In the genomic region with DNA sequence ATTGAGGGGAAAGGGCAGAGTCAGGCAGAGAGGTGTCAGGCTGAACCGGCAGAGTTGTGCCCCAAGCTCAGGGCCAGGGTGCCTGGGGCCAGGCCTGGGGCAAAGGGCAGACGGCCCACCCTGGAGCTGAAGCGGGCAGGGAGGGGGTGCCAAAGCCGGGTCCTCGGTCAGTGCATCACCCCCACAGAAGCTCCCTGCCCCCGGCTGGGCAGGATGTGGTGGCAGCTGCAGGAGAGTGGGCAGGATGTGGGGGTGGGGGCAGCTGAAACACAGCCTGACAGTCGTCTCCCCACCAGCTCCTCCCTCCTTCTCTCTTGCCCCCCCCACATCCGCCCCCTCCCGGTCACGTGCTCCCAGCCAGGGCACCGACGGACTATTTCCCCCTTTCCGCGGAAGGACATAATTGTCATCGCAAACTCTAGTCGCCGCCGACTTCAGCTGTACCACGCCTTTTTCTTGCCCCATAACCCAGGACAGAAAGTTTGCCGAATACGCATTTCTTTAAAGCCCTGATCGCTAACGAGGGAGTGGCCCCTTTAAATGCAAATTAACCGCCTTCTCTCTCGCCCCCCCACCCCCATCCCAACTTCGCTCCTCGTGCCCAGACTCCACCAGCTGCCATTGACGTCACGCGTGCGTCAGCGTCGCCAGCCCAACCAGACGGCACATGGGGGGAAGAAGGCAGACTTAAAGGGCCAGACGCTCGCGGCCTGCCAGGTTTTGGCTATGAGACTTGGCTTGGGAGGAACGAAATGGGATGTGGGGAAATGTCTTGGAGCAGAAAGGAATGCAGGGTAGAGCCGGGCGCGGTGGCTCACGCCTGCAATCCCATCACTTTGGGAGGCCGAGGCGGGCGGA, we compare ENCODE assay signal across 8 cellular contexts.
A peak's percentile ranks its signal among the peaks of the same experiment; 100 is the strongest.
DNase-seq lines count a peak whose midpoint lies in the region; ATAC-seq and TF ChIP-seq lines count a peak whose summit lies in the region.

No MANE protein-coding gene starts in this region.

- peaks cover 52% of the 10 kb centered on the region for H3K4me1 ChIP-seq in MM.1S (ENCODE audit: low read length)

- H3K9me3 ChIP-seq in MM.1S (replicated peaks; ENCODE audit: insufficient read depth, low read length), result no peaks in the 10 kb centered on the region

- no peaks in the 10 kb centered on the region for H3K9me2 ChIP-seq in MM.1S (replicated peaks; ENCODE audit: insufficient read depth, low read length)

- no peaks in the 10 kb centered on the region for H3K27me3 ChIP-seq in MM.1S (replicated peaks; ENCODE audit: insufficient read depth, low read length)

- H3K27ac ChIP-seq in MM.1S (ENCODE audit: low read length), result peak overlapping the region; percentile 87

- H3K36me3 ChIP-seq in MM.1S (replicated peaks; ENCODE audit: insufficient read depth, low read length), result no peaks in the 10 kb centered on the region

- peaks cover 12% of the 10 kb centered on the region for H3K79me2 ChIP-seq in MM.1S (ENCODE audit: low read length)

- peak overlapping the region; percentile 78 for H3K9ac ChIP-seq in MM.1S (ENCODE audit: low read length)

- H3K4me1 Mint-ChIP-seq in nephron progenitor cell, result peaks cover 72% of the 10 kb centered on the region

- H2AFZ ChIP-seq in MM.1S (ENCODE audit: low read length), result peak overlapping the region; percentile 16; the same call in 1 of the 2 replicates

- peak overlapping the region; percentile 94 for H3K27ac Mint-ChIP-seq in nephron progenitor cell

- H3F3A ChIP-seq in MM.1S (ENCODE audit: insufficient read depth, low read length), result peaks cover 22% of the 10 kb centered on the region

- peak overlapping the region; percentile 91 for H3K4me2 ChIP-seq in MM.1S (ENCODE audit: low read depth, low read length)

- no peaks in the 10 kb centered on the region for H3K9me3 Mint-ChIP-seq in nephron progenitor cell

- H3K4me3 ChIP-seq in MM.1S (ENCODE audit: low read length), result peak overlapping the region; percentile 55

- H3K27me3 Mint-ChIP-seq in nephron progenitor cell (ENCODE audit: low read depth, poor library complexity), result peaks cover 3% of the 10 kb centered on the region

- H4K20me1 ChIP-seq in MM.1S (ENCODE audit: insufficient read depth, low read length), result no peaks in the 10 kb centered on the region

- TF ChIP-seq CTCF in MM.1S (IDR thresholded peaks at IDR 0.05; ENCODE audit: low read length) (no peak), nephron progenitor cell (IDR thresholded peaks at IDR 0.05) (no peak)

- peak overlapping the region; percentile 80 for H3K4me3 Mint-ChIP-seq in nephron progenitor cell

- no peaks in the 10 kb centered on the region for H3K36me3 Mint-ChIP-seq in nephron progenitor cell (ENCODE audit: low read depth)

- peak; percentile 34 for ATAC-seq in GM21825 (IDR thresholded peaks at IDR 0.05; ENCODE audit: unreplicated experiment)
- peak; percentile 40 for ATAC-seq in stimulated activated naive CD8-positive, alpha-beta T cell treated with anti-CD3 and anti-CD28 coated beads, Interleukin-15, Interleukin-2, amounts not matched to agents 100 U/mL and 50 U/mL, for 24 hours

- DNase-seq in DMS53 (lab: John Stamatoyannopoulos, UW) (peak; percentile 99), MM.1S (peak; percentile 100), SHP77 treated with DMSO at 0.1 percent for 48 hours (lab: John Stamatoyannopoulos, UW) (peak; percentile 99), activated gamma-delta T cell (lab: John Stamatoyannopoulos, UW) (peak; percentile 98), fibroblast of the conjunctiva (ENCODE audit: low read depth) (peak; percentile 98), nephron progenitor cell (peak; percentile 93)
- peak; percentile 98 for DNase-seq in stimulated activated naive CD8-positive, alpha-beta T cell treated with anti-CD3 and anti-CD28 coated beads, Interleukin-15, Interleukin-2, amounts not matched to agents 100 U/mL and 50 U/mL, for 24 hours

Comparison
In these comparisons a context has a peak if more than half of its experiments do, and no peak if none do; other contexts are left out.
1. Peak in every context shown above with its lines: DNase-seq, ATAC-seq, H3K4me3 ChIP-seq and H3K27ac ChIP-seq.